Comparison of ENCODE assay signal across 10 cellular contexts in the genomic region with DNA sequence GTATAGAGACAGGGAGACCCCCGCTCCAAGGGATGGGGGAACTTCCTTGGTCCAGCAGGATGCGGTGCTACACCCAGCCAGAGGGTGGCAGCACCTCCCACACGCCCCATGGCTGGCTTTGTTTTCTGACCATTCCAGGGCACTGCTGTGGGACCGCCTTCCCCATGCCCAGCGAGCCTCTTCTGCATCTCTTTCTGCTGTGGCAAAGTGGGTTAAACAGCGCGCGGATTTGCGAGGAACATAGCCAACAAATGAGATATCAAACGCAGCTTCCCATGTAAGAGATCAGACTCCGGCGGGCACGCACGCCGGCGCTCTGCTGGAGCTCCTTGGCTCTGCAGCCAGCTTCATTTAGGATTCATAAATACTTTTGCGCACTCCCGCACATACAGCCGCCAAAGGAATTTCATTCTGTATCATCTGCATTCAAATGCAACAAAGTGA.
DNase-seq lines count a peak whose midpoint lies in the region; ATAC-seq and TF ChIP-seq lines count a peak whose summit lies in the region.
"Had no signal": no experiment of that assay in that cellular context is flagged by ENCODE, and none has a peak within 500 bp of the region (broad histone marks: within the 10 kb centered on the region; RNA-seq: fewer than 3 reads in every experiment).

No MANE protein-coding gene starts in this region.

- ATAC-seq in Right ventricle myocardium superior (ENCODE audit: poor library complexity) (peak; percentile 66), HG02938 (IDR thresholded peaks at IDR 0.05; ENCODE audit: unreplicated experiment) (no peak)

- no peaks in the 10 kb centered on the region for H3K36me3 ChIP-seq in spleen

- no peak overlapping the region for H3K4me3 ChIP-seq in spleen

- TF ChIP-seq CTCF in spleen (IDR thresholded peaks at IDR 0.05 in 8 of 11, conservative IDR thresholded peaks at IDR 0.05 in 3 of 11), result peak in 7 of 11 experiments; percentile 32 to 71 (median 58)

- H3K27ac Mint-ChIP-seq in activated T-helper 1 cell treated with anti-CD3 and anti-CD28 coated beads, Interleukin-12 subunit alpha, Interleukin-12 subunit beta, Interleukin-2, Interleukin-4 antibody, amounts not matched to agents 30 ng/mL and 10 ng/mL and 1 ng/mL, durations not matched to agents 14 hours and 24 hours and 36 hours, result no peak overlapping the region
- H3K27ac Mint-ChIP-seq: activated naive CD4-positive, alpha-beta T cell treated with anti-CD3 and anti-CD28 coated beads, Interleukin-2, amount 50 U/mL, for 24 hours had no signal

- H3K4me1 ChIP-seq in spleen, result no peaks in the 10 kb centered on the region
- H3K4me1 ChIP-seq: parathyroid adenoma had no signal

- H3K4me3 Mint-ChIP-seq in activated T-helper 1 cell treated with anti-CD3 and anti-CD28 coated beads, Interleukin-12 subunit alpha, Interleukin-12 subunit beta, Interleukin-2, Interleukin-4 antibody, amounts not matched to agents 30 ng/mL and 10 ng/mL and 1 ng/mL, durations not matched to agents 14 hours and 24 hours and 36 hours, result no peak overlapping the region
- H3K4me3 Mint-ChIP-seq: activated naive CD4-positive, alpha-beta T cell treated with anti-CD3 and anti-CD28 coated beads, Interleukin-2, amount 50 U/mL, for 24 hours had no signal

- H3K27me3 ChIP-seq in spleen (replicated peaks in 1 of 7), result peaks cover 0 to 12% (median 0%) of the 10 kb centered on the region in 7 donors

- H3K36me3 Mint-ChIP-seq in activated T-helper 1 cell treated with anti-CD3 and anti-CD28 coated beads, Interleukin-12 subunit alpha, Interleukin-12 subunit beta, Interleukin-2, Interleukin-4 antibody, amounts not matched to agents 30 ng/mL and 10 ng/mL and 1 ng/mL, durations not matched to agents 14 hours and 24 hours and 36 hours (ENCODE audit: low read depth), result no peaks in the 10 kb centered on the region
- H3K36me3 Mint-ChIP-seq: activated naive CD4-positive, alpha-beta T cell treated with anti-CD3 and anti-CD28 coated beads, Interleukin-2, amount 50 U/mL, for 24 hours had no signal

- no peak for TF ChIP-seq POLR2A in spleen (IDR thresholded peaks at IDR 0.05)

- intact Hi-C loops in Right ventricle myocardium superior (cut with DNase I), result loop anchor here (5.0 kb wide), 1 partner anchor 287 kb away; no protein-coding TSS in a partner anchor
- intact Hi-C loops in spleen (cut with DNase I; ENCODE audit: low total_unique reads), result no loop called here
- intact Hi-C loops in activated T-helper 1 cell treated with anti-CD3 and anti-CD28 coated beads, Interleukin-12 subunit alpha, Interleukin-12 subunit beta, Interleukin-2, Interleukin-4 antibody, amounts not matched to agents 30 ng/mL and 10 ng/mL and 1 ng/mL, durations not matched to agents 14 hours and 24 hours and 36 hours (cut with micrococcal nuclease), result no loop called here

- DNase-seq in NCI-H1092 treated with DMSO at 0.1 percent for 48 hours (lab: John Stamatoyannopoulos, UW) (peak; percentile 21), NCI-H1092 (lab: John Stamatoyannopoulos, UW) (no peak), NOMO-1 treated with dmso at 0.1 percent for 144 hours (lab: John Stamatoyannopoulos, UW; ENCODE audit: unreplicated experiment) (peak; percentile 2), Right ventricle myocardium superior (peak; percentile 49), spleen (peak; percentile 74)
- DNase-seq in activated effector memory CD4-positive, alpha-beta T cell treated with anti-CD3 and anti-CD28 coated beads, Interleukin-2, amount 50 U/mL, for 16 hours, result no peak
- no peak for DNase-seq in activated T-helper 1 cell treated with anti-CD3 and anti-CD28 coated beads, Interleukin-12 subunit alpha, Interleukin-12 subunit beta, Interleukin-2, Interleukin-4 antibody, amounts not matched to agents 30 ng/mL and 10 ng/mL and 1 ng/mL, durations not matched to agents 14 hours and 24 hours and 36 hours (ENCODE audit: low spot score)

- no peaks in the 10 kb centered on the region for H3K27me3 Mint-ChIP-seq in activated T-helper 1 cell treated with anti-CD3 and anti-CD28 coated beads, Interleukin-12 subunit alpha, Interleukin-12 subunit beta, Interleukin-2, Interleukin-4 antibody, amounts not matched to agents 30 ng/mL and 10 ng/mL and 1 ng/mL, durations not matched to agents 14 hours and 24 hours and 36 hours (ENCODE audit: insufficient read depth)
- H3K27me3 Mint-ChIP-seq: activated naive CD4-positive, alpha-beta T cell treated with anti-CD3 and anti-CD28 coated beads, Interleukin-2, amount 50 U/mL, for 24 hours had no signal

- H3K9me3 ChIP-seq in spleen, result no peaks in the 10 kb centered on the region

- 40 to 53% (median 47%) methylated on average over 19 of the region's 19 CpGs for WGBS in spleen, 5 donors

- H3K4me1 Mint-ChIP-seq in activated T-helper 1 cell treated with anti-CD3 and anti-CD28 coated beads, Interleukin-12 subunit alpha, Interleukin-12 subunit beta, Interleukin-2, Interleukin-4 antibody, amounts not matched to agents 30 ng/mL and 10 ng/mL and 1 ng/mL, durations not matched to agents 14 hours and 24 hours and 36 hours (ENCODE audit: low read depth), result no peaks in the 10 kb centered on the region
- H3K4me1 Mint-ChIP-seq: activated naive CD4-positive, alpha-beta T cell treated with anti-CD3 and anti-CD28 coated beads, Interleukin-2, amount 50 U/mL, for 24 hours had no signal

- no peaks in the 10 kb centered on the region for H3K9me3 Mint-ChIP-seq in activated T-helper 1 cell treated with anti-CD3 and anti-CD28 coated beads, Interleukin-12 subunit alpha, Interleukin-12 subunit beta, Interleukin-2, Interleukin-4 antibody, amounts not matched to agents 30 ng/mL and 10 ng/mL and 1 ng/mL, durations not matched to agents 14 hours and 24 hours and 36 hours
- H3K9me3 Mint-ChIP-seq: activated naive CD4-positive, alpha-beta T cell treated with anti-CD3 and anti-CD28 coated beads, Interleukin-2, amount 50 U/mL, for 24 hours had no signal

- no peak overlapping the region for H3K27ac ChIP-seq in spleen
- H3K27ac ChIP-seq: parathyroid adenoma had no signal

Comparison
In these comparisons a context has a peak if more than half of its experiments do, and no peak if none do; other contexts are left out.
1. DNase-seq: peak in NCI-H1092 treated with DMSO at 0.1 percent for 48 hours (single experiment), NOMO-1 treated with dmso at 0.1 percent for 144 hours (single experiment), Right ventricle myocardium superior (single experiment) and spleen (single experiment); none in NCI-H1092 (single experiment), activated effector memory CD4-positive, alpha-beta T cell treated with anti-CD3 and anti-CD28 coated beads, Interleukin-2, amount 50 U/mL, for 16 hours (single experiment) and activated T-helper 1 cell treated with anti-CD3 and anti-CD28 coated beads, Interleukin-12 subunit alpha, Interleukin-12 subunit beta, Interleukin-2, Interleukin-4 antibody, amounts not matched to agents 30 ng/mL and 10 ng/mL and 1 ng/mL, durations not matched to agents 14 hours and 24 hours and 36 hours (single experiment).